ENCODE assay signal across 23 cellular contexts in the genomic region with DNA sequence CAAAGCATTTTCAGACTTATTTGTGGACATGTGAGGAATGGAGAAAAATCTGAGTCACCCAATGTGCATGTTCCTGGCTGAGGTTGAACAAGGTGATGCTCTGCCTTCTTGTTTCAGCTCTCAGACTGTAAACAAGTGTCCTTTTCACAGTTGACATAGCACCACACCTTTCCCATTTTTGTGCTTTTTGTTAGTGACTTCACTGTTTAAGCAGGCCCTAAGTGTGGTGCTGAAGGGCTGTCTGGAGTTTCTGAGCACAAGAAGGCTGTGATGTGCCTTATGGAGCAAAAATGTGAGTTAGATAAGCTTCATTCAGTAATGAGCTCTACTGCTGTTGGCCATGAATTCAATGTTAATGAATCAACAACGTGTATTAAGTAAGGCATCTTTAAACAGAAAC. TPM values are rescaled to one million over a fixed set of nuclear protein-coding genes. Genes with fewer than 3 reads are reported as not detected.
A peak's percentile ranks its signal among the peaks of the same experiment; 100 is the strongest.
DNase-seq lines count a peak whose midpoint lies in the region; ATAC-seq, FAIRE-seq and TF ChIP-seq lines count a peak whose summit lies in the region.
"Had no signal": no experiment of that assay in that cellular context is flagged by ENCODE, and none has a peak within 500 bp of the region (broad histone marks: within the 10 kb centered on the region; RNA-seq: fewer than 3 reads in every experiment).

No MANE protein-coding gene starts in this region.

- H3K4me3 ChIP-seq in bronchial epithelial cell (ENCODE audit: low read depth, low read length) (no peak overlapping the region), left lung (no peak overlapping the region), upper lobe of right lung (no peak overlapping the region), gastrocnemius medialis (no peak overlapping the region)
- H3K4me3 ChIP-seq: heart right ventricle had no signal

- peak; percentile 88 for FAIRE-seq in H54 (lab: Jason Lieb, UNC)
- no peak for FAIRE-seq in bronchial epithelial cell (lab: Jason Lieb, UNC)
- FAIRE-seq: HTR-8/SVneo, small intestine had no signal

- in situ Hi-C loops in gastrocnemius medialis (cut with MboI; ENCODE audit: low sequenced_read_pairs in 4 of 4), result no loop called here

- DNase-seq in H54 (ENCODE audit: insufficient read length, low spot score) (no peak), bronchial epithelial cell (ENCODE audit: low read depth) (peak; percentile 81), left lung (no peak), upper lobe of right lung (no peak), gastrocnemius medialis (no peak)
- DNase-seq in stimulated activated naive CD4-positive, alpha-beta T cell treated with Interleukin-2 at 50 U/mL for 16 hours (lab: John Stamatoyannopoulos, UW), result no peak
- DNase-seq: activated CD4-positive, alpha-beta T cell treated with anti-CD3 and anti-CD28 coated beads for 4 hours; activated CD8-positive, alpha-beta memory T cell treated with anti-CD3 and anti-CD28 coated beads, Interleukin-2, amount 50 U/mL, for 4 hours; activated effector memory CD4-positive, alpha-beta T cell treated with anti-CD3 and anti-CD28 coated beads, Interleukin-2, amount 50 U/mL, for 16 hours; AML-193; central memory CD4-positive, alpha-beta T cell; DND-41; heart right ventricle; Kasumi-1; natural killer cell; NCI-H524 treated with DMSO at 0.1 percent for 48 hours; Right ventricle myocardium superior; small intestine; stimulated activated CD4-positive, alpha-beta T cell treated with anti-CD3 and anti-CD28 coated beads, Interleukin-4, amount 100 ng/mL, for 24 hours; T-cell had no signal

- no peaks in the 10 kb centered on the region for H3K4me1 ChIP-seq in left lung
- H3K4me1 ChIP-seq in upper lobe of right lung, result peaks cover 18% of the 10 kb centered on the region
- no peaks in the 10 kb centered on the region for H3K4me1 ChIP-seq in gastrocnemius medialis

- H3K27me3 ChIP-seq in bronchial epithelial cell (ENCODE audit: control insufficient read depth, insufficient read depth, low read length) (no peaks in the 10 kb centered on the region), left lung (no peaks in the 10 kb centered on the region), upper lobe of right lung (no peaks in the 10 kb centered on the region), gastrocnemius medialis (no peaks in the 10 kb centered on the region)
- H3K27me3 ChIP-seq: heart right ventricle had no signal

- TF ChIP-seq POLR2A in H54 (IDR thresholded peaks at IDR 0.05; ENCODE audit: low read depth, low read length) (no peak), gastrocnemius medialis (IDR thresholded peaks at IDR 0.05) (no peak)

- no peak for TF ChIP-seq CTCF in bronchial epithelial cell (IDR thresholded peaks at IDR 0.05; ENCODE audit: insufficient read depth, low read length, severe bottlenecking)
- TF ChIP-seq CTCF in left lung (IDR thresholded peaks at IDR 0.05), result no peak
- no peak for TF ChIP-seq CTCF in upper lobe of right lung (IDR thresholded peaks at IDR 0.05)
- no peak for TF ChIP-seq CTCF in gastrocnemius medialis (IDR thresholded peaks at IDR 0.05 in 4 of 5, conservative IDR thresholded peaks at IDR 0.05 in 1 of 5)

- H3K9me3 ChIP-seq in left lung, result peaks cover 0 to 3% of the 10 kb centered on the region in 2 donors
- no peaks in the 10 kb centered on the region for H3K9me3 ChIP-seq in upper lobe of right lung
- no peaks in the 10 kb centered on the region for H3K9me3 ChIP-seq in gastrocnemius medialis

- no peaks in the 10 kb centered on the region for H3K36me3 ChIP-seq in bronchial epithelial cell (ENCODE audit: control insufficient read depth, insufficient read depth, low read length)
- no peaks in the 10 kb centered on the region for H3K36me3 ChIP-seq in left lung
- no peaks in the 10 kb centered on the region for H3K36me3 ChIP-seq in upper lobe of right lung
- no peaks in the 10 kb centered on the region for H3K36me3 ChIP-seq in gastrocnemius medialis
- H3K36me3 ChIP-seq: heart right ventricle had no signal

- intact Hi-C loops in left lung (cut with DNase I) (no loop called here), upper lobe of right lung (cut with DNase I) (no loop called here), gastrocnemius medialis (cut with DNase I; ENCODE audit: low total_unique reads) (no loop called here)

- ATAC-seq in left lung (peak; percentile 45), upper lobe of right lung (peak; percentile 86), gastrocnemius medialis (no peak), HG03354 (IDR thresholded peaks at IDR 0.05; ENCODE audit: poor library complexity, severe bottlenecking, unreplicated experiment) (no peak)
- ATAC-seq: heart right ventricle, natural killer cell, T-cell had no signal

- H3K27ac ChIP-seq in left lung (no peak overlapping the region), upper lobe of right lung (no peak overlapping the region), gastrocnemius medialis (no peak overlapping the region)
- H3K27ac ChIP-seq: heart right ventricle had no signal

RNA-seq across cellular contexts. Expression of a gene that starts 20.4 kb away (rescaled TPM):
- total RNA-seq in bronchial epithelial cell, result 0.53 and 0.77 TPM in 2 replicates
- 100 to 1,000 TPM; 116 to 138 TPM for total RNA-seq in left lung
- total RNA-seq in upper lobe of right lung, result 207 TPM
- total RNA-seq in gastrocnemius medialis, result 10 to 100 TPM; 15.3 to 21.8 (median 19.5) TPM
- total RNA-seq: natural killer cell, progenitor cell of endocrine pancreas had no signal

Comparison
In these comparisons a context has a peak if more than half of its experiments do, and no peak if none do; other contexts are left out.
1. ATAC-seq: peak in left lung (single experiment) and upper lobe of right lung (single experiment); none in gastrocnemius medialis (0 of 2) and HG03354 (single experiment).